Comparison of ENCODE assay signal across 8 cellular contexts in genomic region chr1:149176453-149177316, GRCh38.
A peak's percentile ranks its signal among the peaks of the same experiment; 100 is the strongest.
DNase-seq lines count a peak whose midpoint lies in the region; ATAC-seq and TF ChIP-seq lines count a peak whose summit lies in the region.
"Not testable (repeated sequence)": the region's sequence is repeated elsewhere in the genome, so short reads cannot be mapped to it uniquely, and the experiment has no call there.

No MANE protein-coding gene starts in this region.

- intact Hi-C loops in adrenal gland (cut with DNase I): not testable (repeated sequence)

- peak overlapping the region in 4 of 5 donors; percentile 40 to 86 (median 77) for H3K27ac ChIP-seq in adrenal gland
- peak overlapping the region; percentile 86 to 92 (median 89) for H3K27ac ChIP-seq in upper lobe of left lung

- H3K9me3 ChIP-seq in adrenal gland (replicated peaks in 1 of 3); upper lobe of left lung: not testable (repeated sequence)

- H3K27me3 ChIP-seq in adrenal gland, upper lobe of left lung: not testable (repeated sequence)

- WGBS in adrenal gland, 4 donors: 0 to 10% (median 0%) methylated on average over 1 to 35 of the region's 68 CpGs
- WGBS in upper lobe of left lung, 2 donors: 0% methylated on average over 1 to 5 of the region's 68 CpGs

- TF ChIP-seq EP300 in upper lobe of left lung (IDR thresholded peaks at IDR 0.05): not testable (repeated sequence)

- TF ChIP-seq POLR2A in adrenal gland (IDR thresholded peaks at IDR 0.05): not testable (repeated sequence)
- TF ChIP-seq POLR2A in upper lobe of left lung (IDR thresholded peaks at IDR 0.05): peak in 3 of 4 donors; percentile 11 to 68 (median 51)

- not testable (repeated sequence) for H3K36me3 ChIP-seq in adrenal gland (replicated peaks in 1 of 2); upper lobe of left lung

- not testable (repeated sequence) for DNase-seq in GM12864 (ENCODE audit: low read depth)
- DNase-seq in NCI-H526 (lab: John Stamatoyannopoulos, UW) (peak; percentile 27 to 82), adrenal gland (peak; percentile 12 to 69 (median 42)), foreskin fibroblast (peak in 1 of 2 donors; percentile 54), midbrain (lab: John Stamatoyannopoulos, UW) (peak; percentile 8), upper lobe of left lung (peak; percentile 47 to 90)
- DNase-seq in activated CD4-positive, alpha-beta T cell treated with anti-CD3 and anti-CD28 coated beads for 24 hours (ENCODE audit: low read depth in 2 of 2): peak; percentile 39 to 41
- peak; percentile 64 for DNase-seq in stimulated activated CD4-positive, alpha-beta T cell treated with anti-CD3 and anti-CD28 coated beads, Interleukin-15, amount 100 ng/mL, for 24 hours

- not testable (repeated sequence) for ATAC-seq in upper lobe of left lung (ENCODE audit: low FRiP score in 2 of 2)

- H3K4me1 ChIP-seq in adrenal gland (replicated peaks in 1 of 2); upper lobe of left lung: not testable (repeated sequence)

- not testable (repeated sequence) for TF ChIP-seq CTCF in GM12864 (IDR thresholded peaks at IDR 0.05; ENCODE audit: low read depth, low read length, missing control alignments); adrenal gland (IDR thresholded peaks at IDR 0.05); foreskin fibroblast (IDR thresholded peaks at IDR 0.05; ENCODE audit: low read depth, low read length); upper lobe of left lung (IDR thresholded peaks at IDR 0.05)

- H3K4me3 ChIP-seq in GM12864 (ENCODE audit: low read depth, low read length) (peak overlapping the region; percentile 59), adrenal gland (peak overlapping the region in 2 of 4 donors; percentile 53 to 59), foreskin fibroblast (ENCODE audit: low read depth in 1 of 2, low read length in 2 of 2) (peak overlapping the region; percentile 54 to 56), upper lobe of left lung (peak overlapping the region; percentile 52 to 59 (median 56))
